1 cellular context compared by ENCODE assay signal in the genomic region with DNA sequence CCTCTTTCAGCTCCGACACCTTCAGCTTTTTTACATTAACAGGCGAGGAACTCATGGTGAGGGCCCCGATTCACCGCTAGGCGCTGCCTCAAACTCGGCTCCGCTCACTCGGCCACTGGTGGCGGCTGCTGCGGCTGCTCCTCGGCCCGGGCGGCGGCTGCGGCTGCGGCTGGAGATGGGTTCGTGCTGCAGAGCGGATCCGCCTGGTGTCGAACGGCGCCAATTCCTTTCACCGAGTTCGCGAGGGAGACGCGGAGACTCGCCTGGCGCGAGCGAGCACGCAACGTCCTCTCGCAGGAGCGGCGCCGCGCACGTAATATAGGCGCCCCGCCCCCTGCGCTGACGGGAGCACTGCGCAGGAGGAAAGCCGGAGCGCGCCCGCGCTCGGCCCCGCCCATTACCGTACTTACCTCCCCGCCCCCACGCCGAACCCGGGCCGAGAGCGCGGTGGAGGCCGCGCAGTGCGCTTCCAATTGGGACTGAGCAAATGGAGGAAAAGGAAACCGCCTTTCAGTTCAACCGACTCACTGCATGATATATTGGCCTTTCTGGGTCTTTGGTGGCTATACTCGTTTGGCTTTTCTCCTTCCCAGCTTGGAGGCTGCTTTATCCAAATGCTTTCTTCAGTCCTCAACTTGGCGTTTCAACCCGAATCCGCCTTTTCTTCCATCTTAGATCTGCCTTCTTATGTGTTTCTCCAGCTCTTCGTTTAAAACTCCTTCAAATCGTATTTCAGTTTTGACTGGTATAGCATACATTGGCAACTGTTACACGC.
A peak's percentile ranks its signal among the peaks of the same experiment; 100 is the strongest.
TF ChIP-seq lines count a peak whose summit lies in the region.

A gene (minus strand): TSS at position 291 of the 775 bp plus-strand sequence. CDS start 236 bp downstream, at position 55.

TF ChIP-seq in K562, 482 proteins besides CTCF, POLR2A, EP300 and RAD21 (continued from another document and continues in another):
- no peak for TF ChIP-seq CBX8 (IDR thresholded peaks at IDR 0.05; ENCODE audit: borderline replicate concordance, extremely low read depth, low read depth, low read length, poor library complexity, severe bottlenecking)
- no peak for TF ChIP-seq NFYB (IDR thresholded peaks at IDR 0.05; ENCODE audit: extremely low read depth, insufficient read length)
- TF ChIP-seq RB1 (IDR thresholded peaks at IDR 0.05; ENCODE audit: low read depth) = peak; percentile 90
- TF ChIP-seq POLR2B (IDR thresholded peaks at IDR 0.05; ENCODE audit: low read depth, partially characterized antibody) = peak; percentile 92
- TF ChIP-seq, protein P1, sequence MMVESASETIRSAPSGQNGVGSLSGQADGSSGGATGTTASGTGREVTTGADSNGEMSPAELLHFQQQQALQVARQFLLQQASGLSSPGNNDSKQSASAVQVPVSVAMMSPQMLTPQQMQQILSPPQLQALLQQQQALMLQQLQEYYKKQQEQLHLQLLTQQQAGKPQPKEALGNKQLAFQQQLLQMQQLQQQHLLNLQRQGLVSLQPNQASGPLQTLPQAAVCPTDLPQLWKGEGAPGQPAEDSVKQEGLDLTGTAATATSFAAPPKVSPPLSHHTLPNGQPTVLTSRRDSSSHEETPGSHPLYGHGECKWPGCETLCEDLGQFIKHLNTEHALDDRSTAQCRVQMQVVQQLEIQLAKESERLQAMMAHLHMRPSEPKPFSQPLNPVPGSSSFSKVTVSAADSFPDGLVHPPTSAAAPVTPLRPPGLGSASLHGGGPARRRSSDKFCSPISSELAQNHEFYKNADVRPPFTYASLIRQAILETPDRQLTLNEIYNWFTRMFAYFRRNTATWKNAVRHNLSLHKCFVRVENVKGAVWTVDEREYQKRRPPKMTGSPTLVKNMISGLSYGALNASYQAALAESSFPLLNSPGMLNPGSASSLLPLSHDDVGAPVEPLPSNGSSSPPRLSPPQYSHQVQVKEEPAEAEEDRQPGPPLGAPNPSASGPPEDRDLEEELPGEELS (CRISPR knock-in tag; IDR thresholded peaks at IDR 0.05; ENCODE audit: borderline replicate concordance) = 0 out of 2 replicates have a peak, but pooled peaks have one; percentile 10
- peak; percentile 98 for TF ChIP-seq ZBTB1 (CRISPR knock-in tag; IDR thresholded peaks at IDR 0.05; ENCODE audit: borderline replicate concordance, low read depth)
- no peak for TF ChIP-seq SREBF2 (CRISPR knock-in tag; IDR thresholded peaks at IDR 0.05)
- TF ChIP-seq, protein P2, sequence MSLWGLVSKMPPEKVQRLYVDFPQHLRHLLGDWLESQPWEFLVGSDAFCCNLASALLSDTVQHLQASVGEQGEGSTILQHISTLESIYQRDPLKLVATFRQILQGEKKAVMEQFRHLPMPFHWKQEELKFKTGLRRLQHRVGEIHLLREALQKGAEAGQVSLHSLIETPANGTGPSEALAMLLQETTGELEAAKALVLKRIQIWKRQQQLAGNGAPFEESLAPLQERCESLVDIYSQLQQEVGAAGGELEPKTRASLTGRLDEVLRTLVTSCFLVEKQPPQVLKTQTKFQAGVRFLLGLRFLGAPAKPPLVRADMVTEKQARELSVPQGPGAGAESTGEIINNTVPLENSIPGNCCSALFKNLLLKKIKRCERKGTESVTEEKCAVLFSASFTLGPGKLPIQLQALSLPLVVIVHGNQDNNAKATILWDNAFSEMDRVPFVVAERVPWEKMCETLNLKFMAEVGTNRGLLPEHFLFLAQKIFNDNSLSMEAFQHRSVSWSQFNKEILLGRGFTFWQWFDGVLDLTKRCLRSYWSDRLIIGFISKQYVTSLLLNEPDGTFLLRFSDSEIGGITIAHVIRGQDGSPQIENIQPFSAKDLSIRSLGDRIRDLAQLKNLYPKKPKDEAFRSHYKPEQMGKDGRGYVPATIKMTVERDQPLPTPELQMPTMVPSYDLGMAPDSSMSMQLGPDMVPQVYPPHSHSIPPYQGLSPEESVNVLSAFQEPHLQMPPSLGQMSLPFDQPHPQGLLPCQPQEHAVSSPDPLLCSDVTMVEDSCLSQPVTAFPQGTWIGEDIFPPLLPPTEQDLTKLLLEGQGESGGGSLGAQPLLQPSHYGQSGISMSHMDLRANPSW (CRISPR knock-in tag; IDR thresholded peaks at IDR 0.05) = peak; percentile 90
- peak; percentile 40 for TF ChIP-seq SMAD1 (IDR thresholded peaks at IDR 0.05; ENCODE audit: low read depth, low read length, partially characterized antibody)
- peak; percentile 45 to 57; a peak in 3 of 4 replicates for TF ChIP-seq SIN3A (IDR thresholded peaks at IDR 0.05; ENCODE audit: borderline replicate concordance in 2 of 2, control insufficient read depth in 1 of 2, low read depth in 2 of 2, low read length in 2 of 2)
- TF ChIP-seq, protein P3, sequence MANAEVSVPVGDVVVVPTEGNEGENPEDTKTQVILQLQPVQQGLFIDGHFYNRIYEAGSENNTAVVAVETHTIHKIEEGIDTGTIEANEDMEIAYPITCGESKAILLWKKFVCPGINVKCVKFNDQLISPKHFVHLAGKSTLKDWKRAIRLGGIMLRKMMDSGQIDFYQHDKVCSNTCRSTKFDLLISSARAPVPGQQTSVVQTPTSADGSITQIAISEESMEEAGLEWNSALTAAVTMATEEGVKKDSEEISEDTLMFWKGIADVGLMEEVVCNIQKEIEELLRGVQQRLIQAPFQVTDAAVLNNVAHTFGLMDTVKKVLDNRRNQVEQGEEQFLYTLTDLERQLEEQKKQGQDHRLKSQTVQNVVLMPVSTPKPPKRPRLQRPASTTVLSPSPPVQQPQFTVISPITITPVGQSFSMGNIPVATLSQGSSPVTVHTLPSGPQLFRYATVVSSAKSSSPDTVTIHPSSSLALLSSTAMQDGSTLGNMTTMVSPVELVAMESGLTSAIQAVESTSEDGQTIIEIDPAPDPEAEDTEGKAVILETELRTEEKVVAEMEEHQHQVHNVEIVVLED (CRISPR knock-in tag; IDR thresholded peaks at IDR 0.05) = peak; percentile 99
- peak; percentile 93 for TF ChIP-seq ZNF175 (CRISPR knock-in tag; IDR thresholded peaks at IDR 0.05; ENCODE audit: low read depth)
- TF ChIP-seq KDM4B (IDR thresholded peaks at IDR 0.05; ENCODE audit: borderline replicate concordance in 2 of 2, low read depth in 1 of 2) = peak in 1 of 2 experiments; percentile 61; a peak in 1 of 4 replicates
- TF ChIP-seq FOSL1 (tag; conservative IDR thresholded peaks at IDR 0.05) = peak; percentile 30
- 0 out of 4 replicates have a peak, but pooled peaks of 1 of the 2 experiments have one; percentile 16 for TF ChIP-seq TEAD1 (CRISPR knock-in tag; IDR thresholded peaks at IDR 0.05)
- peak; percentile 91 for TF ChIP-seq ZNF263 (CRISPR knock-in tag; IDR thresholded peaks at IDR 0.05; ENCODE audit: borderline replicate concordance)
- 0 out of 4 replicates have a peak, but pooled peaks of 1 of the 2 experiments have one; percentile 19 for TF ChIP-seq TBL1XR1 (IDR thresholded peaks at IDR 0.05; ENCODE audit: low read length in 2 of 2)
- TF ChIP-seq ZNF12 (CRISPR knock-in tag; IDR thresholded peaks at IDR 0.05) = peak; percentile 60; the same call in 1 of the 2 replicates
- TF ChIP-seq TARDBP (IDR thresholded peaks at IDR 0.05) = 0 out of 2 replicates have a peak, but pooled peaks have one; percentile 60
- peak; percentile 41; the same call in 1 of the 2 replicates for TF ChIP-seq FOXJ2 (tag; IDR thresholded peaks at IDR 0.05)
- TF ChIP-seq ZNF431 (CRISPR knock-in tag; IDR thresholded peaks at IDR 0.05) = peak; percentile 43; the same call in 1 of the 2 replicates
- peak; percentile 26; the same call in 1 of the 2 replicates for TF ChIP-seq ZNF79 (CRISPR knock-in tag; IDR thresholded peaks at IDR 0.05; ENCODE audit: low read depth)
- TF ChIP-seq, protein P4, sequence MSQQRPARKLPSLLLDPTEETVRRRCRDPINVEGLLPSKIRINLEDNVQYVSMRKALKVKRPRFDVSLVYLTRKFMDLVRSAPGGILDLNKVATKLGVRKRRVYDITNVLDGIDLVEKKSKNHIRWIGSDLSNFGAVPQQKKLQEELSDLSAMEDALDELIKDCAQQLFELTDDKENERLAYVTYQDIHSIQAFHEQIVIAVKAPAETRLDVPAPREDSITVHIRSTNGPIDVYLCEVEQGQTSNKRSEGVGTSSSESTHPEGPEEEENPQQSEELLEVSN (IDR thresholded peaks at IDR 0.05; ENCODE audit: borderline replicate concordance in 1 of 2, extremely low read depth in 1 of 2, insufficient read depth in 1 of 2, insufficient read length in 1 of 2, low read depth in 1 of 2, low read length in 1 of 2, poor library complexity in 1 of 2, severe bottlenecking in 1 of 2) = peak; percentile 58 to 64
- TF ChIP-seq KAT8 (IDR thresholded peaks at IDR 0.05; ENCODE audit: low read depth) = peak; percentile 68; the same call in 1 of the 2 replicates
- TF ChIP-seq HDAC2 (IDR thresholded peaks at IDR 0.05) = peak; percentile 60
- TF ChIP-seq POLR2AphosphoS5 (IDR thresholded peaks at IDR 0.05; ENCODE audit: control insufficient read depth, insufficient read depth, low read depth, low read length) = peak; percentile 95
- peak; percentile 58; the same call in 1 of the 2 replicates for TF ChIP-seq GABPA (tag; conservative IDR thresholded peaks at IDR 0.05; ENCODE audit: low read depth)
- 0 out of 2 replicates have a peak, but pooled peaks have one; percentile 14 for TF ChIP-seq MEF2A (IDR thresholded peaks at IDR 0.05; ENCODE audit: control insufficient read depth, low read depth, low read length)
- peak; percentile 85 for TF ChIP-seq ZSCAN29 (IDR thresholded peaks at IDR 0.05)
- TF ChIP-seq ASH1L (IDR thresholded peaks at IDR 0.05; ENCODE audit: borderline replicate concordance, low read depth, partially characterized antibody) = peak; percentile 62
- 0 out of 2 replicates have a peak, but pooled peaks have one; percentile 12 for TF ChIP-seq PRMT5 (CRISPR knock-in tag; IDR thresholded peaks at IDR 0.05)
- 0 out of 2 replicates have a peak, but pooled peaks have one; percentile 36 for TF ChIP-seq CHCHD3 (CRISPR knock-in tag; IDR thresholded peaks at IDR 0.05)
- TF ChIP-seq, protein P5, sequence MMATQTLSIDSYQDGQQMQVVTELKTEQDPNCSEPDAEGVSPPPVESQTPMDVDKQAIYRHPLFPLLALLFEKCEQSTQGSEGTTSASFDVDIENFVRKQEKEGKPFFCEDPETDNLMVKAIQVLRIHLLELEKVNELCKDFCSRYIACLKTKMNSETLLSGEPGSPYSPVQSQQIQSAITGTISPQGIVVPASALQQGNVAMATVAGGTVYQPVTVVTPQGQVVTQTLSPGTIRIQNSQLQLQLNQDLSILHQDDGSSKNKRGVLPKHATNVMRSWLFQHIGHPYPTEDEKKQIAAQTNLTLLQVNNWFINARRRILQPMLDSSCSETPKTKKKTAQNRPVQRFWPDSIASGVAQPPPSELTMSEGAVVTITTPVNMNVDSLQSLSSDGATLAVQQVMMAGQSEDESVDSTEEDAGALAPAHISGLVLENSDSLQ (IDR thresholded peaks at IDR 0.05) = peak; percentile 72
- peak; percentile 39; the same call in 1 of the 2 replicates for TF ChIP-seq TCF3 (CRISPR knock-in tag; IDR thresholded peaks at IDR 0.05)
- peak; percentile 29; the same call in 1 of the 2 replicates for TF ChIP-seq SOX6 (IDR thresholded peaks at IDR 0.05)
- TF ChIP-seq SP1 (CRISPR knock-in tag; IDR thresholded peaks at IDR 0.05) = peak; percentile 89; the same call in 1 of the 2 replicates
- peak; percentile 46 for TF ChIP-seq ZSCAN32 (CRISPR knock-in tag; IDR thresholded peaks at IDR 0.05)
- TF ChIP-seq PHTF2 (CRISPR knock-in tag; IDR thresholded peaks at IDR 0.05) = no peak
- TF ChIP-seq RNF2 (IDR thresholded peaks at IDR 0.05) = peak; percentile 86
- 0 out of 2 replicates have a peak, but pooled peaks have one; percentile 8 for TF ChIP-seq KLF6 (CRISPR knock-in tag; IDR thresholded peaks at IDR 0.05; ENCODE audit: borderline replicate concordance)
- TF ChIP-seq SMARCA5 (IDR thresholded peaks at IDR 0.05) = 0 out of 2 replicates have a peak, but pooled peaks have one; percentile 14
- peak; percentile 58; the same call in 1 of the 2 replicates for TF ChIP-seq ETV5 (CRISPR knock-in tag; IDR thresholded peaks at IDR 0.05; ENCODE audit: low read depth)
- peak; percentile 91 for TF ChIP-seq EGR1 (conservative IDR thresholded peaks at IDR 0.05)
- TF ChIP-seq, protein P6, sequence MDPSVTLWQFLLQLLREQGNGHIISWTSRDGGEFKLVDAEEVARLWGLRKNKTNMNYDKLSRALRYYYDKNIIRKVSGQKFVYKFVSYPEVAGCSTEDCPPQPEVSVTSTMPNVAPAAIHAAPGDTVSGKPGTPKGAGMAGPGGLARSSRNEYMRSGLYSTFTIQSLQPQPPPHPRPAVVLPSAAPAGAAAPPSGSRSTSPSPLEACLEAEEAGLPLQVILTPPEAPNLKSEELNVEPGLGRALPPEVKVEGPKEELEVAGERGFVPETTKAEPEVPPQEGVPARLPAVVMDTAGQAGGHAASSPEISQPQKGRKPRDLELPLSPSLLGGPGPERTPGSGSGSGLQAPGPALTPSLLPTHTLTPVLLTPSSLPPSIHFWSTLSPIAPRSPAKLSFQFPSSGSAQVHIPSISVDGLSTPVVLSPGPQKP (CRISPR knock-in tag; IDR thresholded peaks at IDR 0.05) = no peak
- TF ChIP-seq, protein P7, sequence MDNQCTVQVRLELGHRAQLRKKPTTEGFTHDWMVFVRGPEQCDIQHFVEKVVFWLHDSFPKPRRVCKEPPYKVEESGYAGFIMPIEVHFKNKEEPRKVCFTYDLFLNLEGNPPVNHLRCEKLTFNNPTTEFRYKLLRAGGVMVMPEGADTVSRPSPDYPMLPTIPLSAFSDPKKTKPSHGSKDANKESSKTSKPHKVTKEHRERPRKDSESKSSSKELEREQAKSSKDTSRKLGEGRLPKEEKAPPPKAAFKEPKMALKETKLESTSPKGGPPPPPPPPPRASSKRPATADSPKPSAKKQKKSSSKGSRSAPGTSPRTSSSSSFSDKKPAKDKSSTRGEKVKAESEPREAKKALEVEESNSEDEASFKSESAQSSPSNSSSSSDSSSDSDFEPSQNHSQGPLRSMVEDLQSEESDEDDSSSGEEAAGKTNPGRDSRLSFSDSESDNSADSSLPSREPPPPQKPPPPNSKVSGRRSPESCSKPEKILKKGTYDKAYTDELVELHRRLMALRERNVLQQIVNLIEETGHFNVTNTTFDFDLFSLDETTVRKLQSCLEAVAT (IDR thresholded peaks at IDR 0.05) = peak; percentile 84 to 87
- TF ChIP-seq ZC3H8 (IDR thresholded peaks at IDR 0.05) = no peak
- TF ChIP-seq PHF20 (IDR thresholded peaks at IDR 0.05; ENCODE audit: partially characterized antibody) = peak; percentile 50
- TF ChIP-seq, protein P8, sequence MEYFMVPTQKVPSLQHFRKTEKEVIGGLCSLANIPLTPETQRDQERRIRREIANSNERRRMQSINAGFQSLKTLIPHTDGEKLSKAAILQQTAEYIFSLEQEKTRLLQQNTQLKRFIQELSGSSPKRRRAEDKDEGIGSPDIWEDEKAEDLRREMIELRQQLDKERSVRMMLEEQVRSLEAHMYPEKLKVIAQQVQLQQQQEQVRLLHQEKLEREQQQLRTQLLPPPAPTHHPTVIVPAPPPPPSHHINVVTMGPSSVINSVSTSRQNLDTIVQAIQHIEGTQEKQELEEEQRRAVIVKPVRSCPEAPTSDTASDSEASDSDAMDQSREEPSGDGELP (CRISPR knock-in tag; IDR thresholded peaks at IDR 0.05; ENCODE audit: borderline replicate concordance) = peak; percentile 85; the same call in 1 of the 2 replicates
- TF ChIP-seq RBM14 (IDR thresholded peaks at IDR 0.05; ENCODE audit: borderline replicate concordance, insufficient read depth, low read depth, low read length) = 0 out of 2 replicates have a peak, but pooled peaks have one; percentile 32
- TF ChIP-seq, protein P9, sequence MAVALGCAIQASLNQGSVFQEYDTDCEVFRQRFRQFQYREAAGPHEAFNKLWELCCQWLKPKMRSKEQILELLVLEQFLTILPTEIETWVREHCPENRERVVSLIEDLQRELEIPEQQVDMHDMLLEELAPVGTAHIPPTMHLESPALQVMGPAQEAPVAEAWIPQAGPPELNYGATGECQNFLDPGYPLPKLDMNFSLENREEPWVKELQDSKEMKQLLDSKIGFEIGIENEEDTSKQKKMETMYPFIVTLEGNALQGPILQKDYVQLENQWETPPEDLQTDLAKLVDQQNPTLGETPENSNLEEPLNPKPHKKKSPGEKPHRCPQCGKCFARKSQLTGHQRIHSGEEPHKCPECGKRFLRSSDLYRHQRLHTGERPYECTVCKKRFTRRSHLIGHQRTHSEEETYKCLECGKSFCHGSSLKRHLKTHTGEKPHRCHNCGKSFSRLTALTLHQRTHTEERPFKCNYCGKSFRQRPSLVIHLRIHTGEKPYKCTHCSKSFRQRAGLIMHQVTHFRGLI (CRISPR knock-in tag; IDR thresholded peaks at IDR 0.05) = no peak
